Comparison of ENCODE assay signal across 24 cellular contexts in genomic region chr17:82025401-82026107, GRCh38. TPM values are rescaled to one million over a fixed set of nuclear protein-coding genes. Genes with fewer than 3 reads are reported as not detected.
DNase-seq lines count a peak whose midpoint lies in the region; ATAC-seq and TF ChIP-seq lines count a peak whose summit lies in the region.
"Had no signal": no experiment of that assay in that cellular context is flagged by ENCODE, and none has a peak within 500 bp of the region (broad histone marks: within the 10 kb centered on the region; RNA-seq: fewer than 3 reads in every experiment).

No MANE protein-coding gene starts in this region.

- peaks cover 13% of the 10 kb centered on the region for H3K36me3 Mint-ChIP-seq in activated CD4-positive, alpha-beta T cell treated with anti-CD3 and anti-CD28 coated beads, Interleukin-2, amount 10 ng/mL, durations not matched to agents 24 days and 14 days (ENCODE audit: low read depth)
- peaks cover 5% of the 10 kb centered on the region for H3K36me3 Mint-ChIP-seq in activated T-helper 1 cell treated with anti-CD3 and anti-CD28 coated beads, Interleukin-12 subunit alpha, Interleukin-12 subunit beta, Interleukin-2, Interleukin-4 antibody, amounts not matched to agents 30 ng/mL and 10 ng/mL and 1 ng/mL, durations not matched to agents 14 hours and 24 hours and 36 hours (ENCODE audit: low read depth)
- no peaks in the 10 kb centered on the region for H3K36me3 Mint-ChIP-seq in neural progenitor cell

- H3K4me2 ChIP-seq in DND-41 (ENCODE audit: insufficient read depth, low read length): peak overlapping the region; percentile 95; the same call in 1 of the 2 replicates
- H3K4me2 ChIP-seq in neural progenitor cell: no peak overlapping the region

- H3K4me3 ChIP-seq in DND-41 (ENCODE audit: low read depth in 1 of 2, low read length in 2 of 2) (no peak overlapping the region), neural progenitor cell (no peak overlapping the region), coronary artery (no peak overlapping the region)
- H3K4me3 ChIP-seq: GM12878, SJSA1 had no signal

- no peak for TF ChIP-seq CTCF in DND-41 (IDR thresholded peaks at IDR 0.05; ENCODE audit: borderline replicate concordance, extremely low read depth, low read length, poor library complexity, severe bottlenecking)
- TF ChIP-seq CTCF in neural progenitor cell (IDR thresholded peaks at IDR 0.05): no peak
- no peak for TF ChIP-seq CTCF in coronary artery (IDR thresholded peaks at IDR 0.05)

- H2AFZ ChIP-seq in DND-41 (ENCODE audit: low read depth, low read length): no peak overlapping the region
- no peak overlapping the region for H2AFZ ChIP-seq in neural progenitor cell (replicated peaks)

- intact Hi-C loops in activated CD4-positive, alpha-beta T cell treated with anti-CD3 and anti-CD28 coated beads, Interleukin-2, amount 10 ng/mL, durations not matched to agents 24 days and 14 days (cut with micrococcal nuclease): no loop called here
- intact Hi-C loops in activated T-helper 1 cell treated with anti-CD3 and anti-CD28 coated beads, Interleukin-12 subunit alpha, Interleukin-12 subunit beta, Interleukin-2, Interleukin-4 antibody, amounts not matched to agents 30 ng/mL and 10 ng/mL and 1 ng/mL, durations not matched to agents 14 hours and 24 hours and 36 hours (cut with micrococcal nuclease): loop anchor here (10.0 kb wide), 1 partner anchor 269 kb away; no protein-coding TSS in a partner anchor

- H3K27ac Mint-ChIP-seq in activated CD4-positive, alpha-beta T cell treated with anti-CD3 and anti-CD28 coated beads, Interleukin-2, amount 10 ng/mL, durations not matched to agents 24 days and 14 days: no peak overlapping the region
- H3K27ac Mint-ChIP-seq in activated T-helper 1 cell treated with anti-CD3 and anti-CD28 coated beads, Interleukin-12 subunit alpha, Interleukin-12 subunit beta, Interleukin-2, Interleukin-4 antibody, amounts not matched to agents 30 ng/mL and 10 ng/mL and 1 ng/mL, durations not matched to agents 14 hours and 24 hours and 36 hours: no peak overlapping the region
- no peak overlapping the region for H3K27ac Mint-ChIP-seq in neural progenitor cell

- H3K27me3 Mint-ChIP-seq in activated CD4-positive, alpha-beta T cell treated with anti-CD3 and anti-CD28 coated beads, Interleukin-2, amount 10 ng/mL, durations not matched to agents 24 days and 14 days: no peaks in the 10 kb centered on the region
- H3K27me3 Mint-ChIP-seq in activated T-helper 1 cell treated with anti-CD3 and anti-CD28 coated beads, Interleukin-12 subunit alpha, Interleukin-12 subunit beta, Interleukin-2, Interleukin-4 antibody, amounts not matched to agents 30 ng/mL and 10 ng/mL and 1 ng/mL, durations not matched to agents 14 hours and 24 hours and 36 hours (ENCODE audit: insufficient read depth): no peaks in the 10 kb centered on the region
- peaks cover 4% of the 10 kb centered on the region for H3K27me3 Mint-ChIP-seq in neural progenitor cell (ENCODE audit: insufficient read depth, low read depth)

- H4K20me1 ChIP-seq in DND-41 (ENCODE audit: insufficient read depth, low read length) (peaks cover 38% of the 10 kb centered on the region), neural progenitor cell (ENCODE audit: low read depth) (peaks cover 29% of the 10 kb centered on the region)

- H3K27me3 ChIP-seq in DND-41 (ENCODE audit: insufficient read depth, low read length, poor library complexity) (no peaks in the 10 kb centered on the region), neural progenitor cell (no peaks in the 10 kb centered on the region)
- H3K27me3 ChIP-seq: SJSA1 had no signal

- ATAC-seq in DND-41 (ENCODE audit: insufficient read depth, low read depth): no peak
- ATAC-seq in HG03378 (IDR thresholded peaks at IDR 0.05; ENCODE audit: unreplicated experiment): no peak
- ATAC-seq: GM12878, Panc1 had no signal

- H3K9me3 ChIP-seq in DND-41 (ENCODE audit: insufficient read depth, low read length, severe bottlenecking): no peaks in the 10 kb centered on the region
- no peaks in the 10 kb centered on the region for H3K9me3 ChIP-seq in neural progenitor cell (ENCODE audit: low read depth)
- H3K9me3 ChIP-seq: SJSA1 had no signal

- H3K9ac ChIP-seq in DND-41 (ENCODE audit: low read depth, low read length) (0 out of 2 replicates have a peak overlapping the region, but pooled peaks have one; percentile 85), neural progenitor cell (no peak overlapping the region)

- H3K79me2 ChIP-seq in DND-41 (ENCODE audit: insufficient read depth, low read length): peaks cover 36% of the 10 kb centered on the region
- H3K79me2 ChIP-seq in neural progenitor cell (ENCODE audit: low read depth): peaks cover 23% of the 10 kb centered on the region

- no peak for DNase-seq in activated CD4-positive, alpha-beta T cell treated with anti-CD3 and anti-CD28 coated beads, Interleukin-2, amount 10 ng/mL, durations not matched to agents 24 days and 14 days
- no peak for DNase-seq in activated CD4-positive, alpha-beta T cell treated with anti-CD3 and anti-CD28 coated beads for 1 hour
- no peak for DNase-seq in DND-41
- DNase-seq in activated T-helper 1 cell treated with anti-CD3 and anti-CD28 coated beads, Interleukin-12 subunit alpha, Interleukin-12 subunit beta, Interleukin-2, Interleukin-4 antibody, amounts not matched to agents 30 ng/mL and 10 ng/mL and 1 ng/mL, durations not matched to agents 14 hours and 24 hours and 36 hours (ENCODE audit: low spot score): no peak
- no peak for DNase-seq in neural progenitor cell (ENCODE audit: low spot score)
- DNase-seq in coronary artery (ENCODE audit: low spot score): no peak
- no peak for DNase-seq in LoVo (ENCODE audit: low spot score)
- DNase-seq: AML-193; DMS 273 treated with DMSO at 0.1 percent for 48 hours; DMS79 treated with DMSO at 0.1 percent for 48 hours; KBM-7; NCI-H1092; NCI-H1436; NCI-H2029; NCI-H226; NCI-H510A treated with DMSO at 0.1 percent for 48 hours; NCI-H774; NK-92 treated with Interleukin-12 subunit alpha and Interleukin-12 subunit beta, amount 100 ng/mL, for 24 hours had no signal

- H3K4me1 Mint-ChIP-seq in activated CD4-positive, alpha-beta T cell treated with anti-CD3 and anti-CD28 coated beads, Interleukin-2, amount 10 ng/mL, durations not matched to agents 24 days and 14 days: peaks cover 22% of the 10 kb centered on the region
- peaks cover 15% of the 10 kb centered on the region for H3K4me1 Mint-ChIP-seq in activated T-helper 1 cell treated with anti-CD3 and anti-CD28 coated beads, Interleukin-12 subunit alpha, Interleukin-12 subunit beta, Interleukin-2, Interleukin-4 antibody, amounts not matched to agents 30 ng/mL and 10 ng/mL and 1 ng/mL, durations not matched to agents 14 hours and 24 hours and 36 hours (ENCODE audit: low read depth)
- H3K4me1 Mint-ChIP-seq in neural progenitor cell: peaks cover 20% of the 10 kb centered on the region

- peaks cover 18% of the 10 kb centered on the region for H3F3A ChIP-seq in neural progenitor cell (ENCODE audit: low read depth)

- H3K36me3 ChIP-seq in DND-41 (ENCODE audit: insufficient read depth, low read length) (peaks cover 37% of the 10 kb centered on the region), neural progenitor cell (no peaks in the 10 kb centered on the region)

- H3K9me3 Mint-ChIP-seq in activated CD4-positive, alpha-beta T cell treated with anti-CD3 and anti-CD28 coated beads, Interleukin-2, amount 10 ng/mL, durations not matched to agents 24 days and 14 days: no peaks in the 10 kb centered on the region
- H3K9me3 Mint-ChIP-seq in activated T-helper 1 cell treated with anti-CD3 and anti-CD28 coated beads, Interleukin-12 subunit alpha, Interleukin-12 subunit beta, Interleukin-2, Interleukin-4 antibody, amounts not matched to agents 30 ng/mL and 10 ng/mL and 1 ng/mL, durations not matched to agents 14 hours and 24 hours and 36 hours: no peaks in the 10 kb centered on the region
- H3K9me3 Mint-ChIP-seq in neural progenitor cell: no peaks in the 10 kb centered on the region

- H3K4me3 Mint-ChIP-seq in activated CD4-positive, alpha-beta T cell treated with anti-CD3 and anti-CD28 coated beads, Interleukin-2, amount 10 ng/mL, durations not matched to agents 24 days and 14 days: peak overlapping the region; percentile 18
- H3K4me3 Mint-ChIP-seq in activated T-helper 1 cell treated with anti-CD3 and anti-CD28 coated beads, Interleukin-12 subunit alpha, Interleukin-12 subunit beta, Interleukin-2, Interleukin-4 antibody, amounts not matched to agents 30 ng/mL and 10 ng/mL and 1 ng/mL, durations not matched to agents 14 hours and 24 hours and 36 hours: peak overlapping the region; percentile 11
- peak overlapping the region; percentile 30 for H3K4me3 Mint-ChIP-seq in neural progenitor cell

- H3K27ac ChIP-seq in DND-41 (ENCODE audit: low read length) (no peak overlapping the region), neural progenitor cell (no peak overlapping the region), coronary artery (no peak overlapping the region)
- H3K27ac ChIP-seq: HL-60, SJSA1 had no signal

- H3K4me1 ChIP-seq in DND-41 (ENCODE audit: insufficient read depth, low read length) (peaks cover 47% of the 10 kb centered on the region), neural progenitor cell (peaks cover 11% of the 10 kb centered on the region)

RNA-seq across cellular contexts. Expression of gene LRRC45, which starts 2.4 kb away (rescaled TPM):
- total RNA-seq in activated CD4-positive, alpha-beta T cell treated with anti-CD3 and anti-CD28 coated beads, Interleukin-2, amount 10 ng/mL, durations not matched to agents 24 days and 14 days: 39.0 and 40.6 TPM in 2 replicates
- 37.6 and 37.8 TPM in 2 replicates for total RNA-seq in activated T-helper 1 cell treated with anti-CD3 and anti-CD28 coated beads, Interleukin-12 subunit alpha, Interleukin-12 subunit beta, Interleukin-2, Interleukin-4 antibody, amounts not matched to agents 30 ng/mL and 10 ng/mL and 1 ng/mL, durations not matched to agents 14 hours and 24 hours and 36 hours
- total RNA-seq in neural progenitor cell (ENCODE audit: low replicate concordance): 15.4 and 46.7 TPM in 2 replicates

RNA-seq across cellular contexts. Expression of gene CENPX, which starts 2.9 kb away (rescaled TPM):
- total RNA-seq in activated CD4-positive, alpha-beta T cell treated with anti-CD3 and anti-CD28 coated beads, Interleukin-2, amount 10 ng/mL, durations not matched to agents 24 days and 14 days: 116 and 123 TPM in 2 replicates
- total RNA-seq in activated T-helper 1 cell treated with anti-CD3 and anti-CD28 coated beads, Interleukin-12 subunit alpha, Interleukin-12 subunit beta, Interleukin-2, Interleukin-4 antibody, amounts not matched to agents 30 ng/mL and 10 ng/mL and 1 ng/mL, durations not matched to agents 14 hours and 24 hours and 36 hours: 109 and 120 TPM in 2 replicates
- total RNA-seq in neural progenitor cell (ENCODE audit: low replicate concordance): 53.0 and 85.0 TPM in 2 replicates

RNA-seq across cellular contexts. Expression of gene RAC3, which starts 5.9 kb away (rescaled TPM):
- 11.5 and 12.1 TPM in 2 replicates for total RNA-seq in activated CD4-positive, alpha-beta T cell treated with anti-CD3 and anti-CD28 coated beads, Interleukin-2, amount 10 ng/mL, durations not matched to agents 24 days and 14 days
- 7.6 and 9.4 TPM in 2 replicates for total RNA-seq in activated T-helper 1 cell treated with anti-CD3 and anti-CD28 coated beads, Interleukin-12 subunit alpha, Interleukin-12 subunit beta, Interleukin-2, Interleukin-4 antibody, amounts not matched to agents 30 ng/mL and 10 ng/mL and 1 ng/mL, durations not matched to agents 14 hours and 24 hours and 36 hours
- 31.6 and 81.2 TPM in 2 replicates for total RNA-seq in neural progenitor cell (ENCODE audit: low replicate concordance)
- total RNA-seq: A172 had no signal

RNA-seq across cellular contexts. Expression of gene DCXR, which starts 11.9 kb away (rescaled TPM):
- 128 TPM in 2 replicates for total RNA-seq in activated CD4-positive, alpha-beta T cell treated with anti-CD3 and anti-CD28 coated beads, Interleukin-2, amount 10 ng/mL, durations not matched to agents 24 days and 14 days
- total RNA-seq in activated T-helper 1 cell treated with anti-CD3 and anti-CD28 coated beads, Interleukin-12 subunit alpha, Interleukin-12 subunit beta, Interleukin-2, Interleukin-4 antibody, amounts not matched to agents 30 ng/mL and 10 ng/mL and 1 ng/mL, durations not matched to agents 14 hours and 24 hours and 36 hours: 123 and 125 TPM in 2 replicates
- 36.5 and 64.9 TPM in 2 replicates for total RNA-seq in neural progenitor cell (ENCODE audit: low replicate concordance)

RNA-seq across cellular contexts. Expression of gene RFNG, which starts 26.1 kb away (rescaled TPM):
- 21.4 and 30.8 TPM in 2 replicates for total RNA-seq in activated CD4-positive, alpha-beta T cell treated with anti-CD3 and anti-CD28 coated beads, Interleukin-2, amount 10 ng/mL, durations not matched to agents 24 days and 14 days
- total RNA-seq in activated T-helper 1 cell treated with anti-CD3 and anti-CD28 coated beads, Interleukin-12 subunit alpha, Interleukin-12 subunit beta, Interleukin-2, Interleukin-4 antibody, amounts not matched to agents 30 ng/mL and 10 ng/mL and 1 ng/mL, durations not matched to agents 14 hours and 24 hours and 36 hours: 24.1 and 26.8 TPM in 2 replicates
- total RNA-seq in neural progenitor cell (ENCODE audit: low replicate concordance): 13.6 and 41.0 TPM in 2 replicates
